Comparison of ENCODE assay signal across 13 cellular contexts in the genomic region with DNA sequence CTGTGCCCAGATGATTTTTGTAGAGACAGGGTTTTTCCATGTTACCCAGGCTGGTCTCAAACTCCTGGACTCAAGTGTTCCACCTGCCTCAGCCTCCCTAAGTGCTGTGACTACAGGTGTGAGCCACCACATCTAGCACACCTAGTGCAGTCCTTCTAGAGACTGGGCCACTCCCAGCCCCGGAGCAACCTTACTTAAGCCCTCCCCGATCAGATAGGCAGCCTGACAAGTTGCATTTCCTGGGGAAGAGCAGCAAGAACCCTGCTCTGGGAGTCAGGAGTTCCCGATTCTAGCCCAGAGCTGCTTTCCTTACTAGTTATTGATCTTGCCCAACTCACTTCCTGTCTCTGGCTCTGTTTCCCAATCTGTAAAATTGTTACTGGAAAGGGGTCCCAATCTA.
"Had no signal": no experiment of that assay in that cellular context is flagged by ENCODE, and none has a peak within 500 bp of the region (broad histone marks: within the 10 kb centered on the region; RNA-seq: fewer than 3 reads in every experiment).

No MANE protein-coding gene starts in this region.

- H3K27me3 Mint-ChIP-seq: type B pancreatic cell had no signal

- H3K27ac Mint-ChIP-seq: activated CD4-positive, alpha-beta T cell treated with anti-CD3 and anti-CD28 coated beads, Interleukin-2, amount 10 ng/mL, durations not matched to agents 24 days and 14 days; progenitor cell of endocrine pancreas; type B pancreatic cell had no signal

- H3K9me3 ChIP-seq: gastroesophageal sphincter, spleen had no signal

- H3K9me3 Mint-ChIP-seq: activated CD4-positive, alpha-beta T cell treated with anti-CD3 and anti-CD28 coated beads, Interleukin-2, amount 10 ng/mL, durations not matched to agents 24 days and 14 days; type B pancreatic cell had no signal

- H3K4me3 Mint-ChIP-seq: activated CD4-positive, alpha-beta T cell treated with anti-CD3 and anti-CD28 coated beads, Interleukin-2, amount 10 ng/mL, durations not matched to agents 24 days and 14 days; type B pancreatic cell had no signal

- ATAC-seq: gastroesophageal sphincter, left ventricle myocardium superior, right cardiac atrium had no signal

- H3K27me3 ChIP-seq: gastroesophageal sphincter, spleen had no signal

- H3K4me3 ChIP-seq: gastroesophageal sphincter, SK-N-MC, spleen had no signal

- DNase-seq: activated CD4-positive, alpha-beta T cell treated with anti-CD3 and anti-CD28 coated beads, Interleukin-2, amount 10 ng/mL, durations not matched to agents 24 days and 14 days; kidney; left ventricle myocardium superior; spleen; stimulated activated CD4-positive, alpha-beta T cell treated with anti-CD3 and anti-CD28 coated beads, Interleukin-1b, Interleukin-23, amount 100 ng/mL, for 48 hours; stimulated activated naive CD4-positive, alpha-beta T cell; substantia nigra; T-helper 1 cell had no signal

- H3K27ac ChIP-seq: SK-N-MC had no signal

- H3K36me3 ChIP-seq: gastroesophageal sphincter, spleen had no signal
